10 cellular contexts compared by ENCODE assay signal in genomic region chr4:86497980-86498379, GRCh38.
DNase-seq lines count a peak whose midpoint lies in the region; ATAC-seq and TF ChIP-seq lines count a peak whose summit lies in the region.
"Had no signal": no experiment of that assay in that cellular context is flagged by ENCODE, and none has a peak within 500 bp of the region (broad histone marks: within the 10 kb centered on the region; RNA-seq: fewer than 3 reads in every experiment).

No MANE protein-coding gene starts in this region.

- TF ChIP-seq CTCF in GM20000 (IDR thresholded peaks at IDR 0.05; ENCODE audit: extremely low read depth, missing control alignments): peak; percentile 0

- in situ Hi-C loops in SK-MEL-5 (cut with HindIII; ENCODE audit: low pct_unique_long_range_greater_than_20kb, low sequenced_read_pairs): no loop called here

- no peak for ATAC-seq in GM18907 (IDR thresholded peaks at IDR 0.05; ENCODE audit: unreplicated experiment)
- no peak for ATAC-seq in GM19452 (IDR thresholded peaks at IDR 0.05; ENCODE audit: unreplicated experiment)
- ATAC-seq: CD8-positive, alpha-beta T cell had no signal

- no peak for DNase-seq in GM20000 (ENCODE audit: low spot score)
- peak; percentile 72 for DNase-seq in SK-MEL-5 (ENCODE audit: low read depth, low spot score)
- peak; percentile 80 for DNase-seq in globus pallidus (ENCODE audit: low spot score)
- DNase-seq in putamen (ENCODE audit: low spot score): peak; percentile 50
- DNase-seq in NCI-H128 (lab: John Stamatoyannopoulos, UW; ENCODE audit: unreplicated experiment): no peak
- no peak for DNase-seq in dermis blood vessel endothelial cell
- DNase-seq: CD8-positive, alpha-beta T cell; SIG-M5 had no signal

Comparison
In these comparisons a context has a peak if more than half of its experiments do, and no peak if none do; other contexts are left out.
1. DNase-seq: peak in SK-MEL-5 (single experiment), globus pallidus (single experiment) and putamen (single experiment); none in GM20000 (single experiment), NCI-H128 (single experiment) and dermis blood vessel endothelial cell (single experiment).